In the genomic region with DNA sequence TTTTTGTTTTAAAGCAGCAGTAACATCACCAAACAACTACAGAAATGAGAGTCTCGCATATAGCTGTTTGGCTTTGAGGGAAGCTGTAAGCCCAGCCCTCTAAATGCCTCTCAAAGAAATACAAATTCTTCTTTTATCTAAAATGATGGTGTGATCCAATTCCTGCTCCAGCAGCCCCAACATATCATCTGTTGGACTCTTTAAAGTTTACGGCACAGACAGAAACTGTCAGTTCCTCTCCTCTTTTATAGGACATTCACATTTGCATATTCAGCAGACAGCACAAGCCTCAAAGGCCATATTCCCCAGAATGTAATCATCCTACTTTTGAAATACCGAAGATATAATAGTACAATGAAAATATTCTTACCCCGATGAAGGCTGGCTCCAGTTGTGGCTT, we compare ENCODE assay signal across 1 cellular context.
TF ChIP-seq lines count a peak whose summit lies in the region.

No MANE protein-coding gene starts in this region.

TF ChIP-seq in WTC11, 78 proteins besides CTCF, POLR2A, EP300 and RAD21 (continued from another document):
- TF ChIP-seq, protein P1, sequence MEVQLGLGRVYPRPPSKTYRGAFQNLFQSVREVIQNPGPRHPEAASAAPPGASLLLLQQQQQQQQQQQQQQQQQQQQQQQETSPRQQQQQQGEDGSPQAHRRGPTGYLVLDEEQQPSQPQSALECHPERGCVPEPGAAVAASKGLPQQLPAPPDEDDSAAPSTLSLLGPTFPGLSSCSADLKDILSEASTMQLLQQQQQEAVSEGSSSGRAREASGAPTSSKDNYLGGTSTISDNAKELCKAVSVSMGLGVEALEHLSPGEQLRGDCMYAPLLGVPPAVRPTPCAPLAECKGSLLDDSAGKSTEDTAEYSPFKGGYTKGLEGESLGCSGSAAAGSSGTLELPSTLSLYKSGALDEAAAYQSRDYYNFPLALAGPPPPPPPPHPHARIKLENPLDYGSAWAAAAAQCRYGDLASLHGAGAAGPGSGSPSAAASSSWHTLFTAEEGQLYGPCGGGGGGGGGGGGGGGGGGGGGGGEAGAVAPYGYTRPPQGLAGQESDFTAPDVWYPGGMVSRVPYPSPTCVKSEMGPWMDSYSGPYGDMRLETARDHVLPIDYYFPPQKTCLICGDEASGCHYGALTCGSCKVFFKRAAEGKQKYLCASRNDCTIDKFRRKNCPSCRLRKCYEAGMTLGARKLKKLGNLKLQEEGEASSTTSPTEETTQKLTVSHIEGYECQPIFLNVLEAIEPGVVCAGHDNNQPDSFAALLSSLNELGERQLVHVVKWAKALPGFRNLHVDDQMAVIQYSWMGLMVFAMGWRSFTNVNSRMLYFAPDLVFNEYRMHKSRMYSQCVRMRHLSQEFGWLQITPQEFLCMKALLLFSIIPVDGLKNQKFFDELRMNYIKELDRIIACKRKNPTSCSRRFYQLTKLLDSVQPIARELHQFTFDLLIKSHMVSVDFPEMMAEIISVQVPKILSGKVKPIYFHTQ (CRISPR knock-in tag; IDR thresholded peaks at IDR 0.05), result no peak
- TF ChIP-seq ZNF423 (CRISPR knock-in tag; IDR thresholded peaks at IDR 0.05) (no peak), ETV6 (CRISPR knock-in tag; IDR thresholded peaks at IDR 0.05) (no peak), E2F5 (CRISPR knock-in tag; IDR thresholded peaks at IDR 0.05) (no peak), ZNF232 (CRISPR knock-in tag; IDR thresholded peaks at IDR 0.05) (no peak)
